Comparison of ENCODE assay signal across 8 cellular contexts in genomic region chrX:66731398-66731797, GRCh38.
DNase-seq lines count a peak whose midpoint lies in the region; ATAC-seq, FAIRE-seq and TF ChIP-seq lines count a peak whose summit lies in the region.

No MANE protein-coding gene starts in this region.

- intact Hi-C loops in adrenal gland (cut with DNase I) (no loop called here), right lobe of liver (cut with DNase I) (no loop called here)

- H3K27me3 ChIP-seq in adrenal gland (no peaks in the 10 kb centered on the region), right lobe of liver (no peaks in the 10 kb centered on the region)

- 12 to 33% (median 18%) methylated on average over 2 of the region's 2 CpGs for WGBS in adrenal gland, 4 donors
- 19% methylated on average over 2 of the region's 2 CpGs for WGBS in right lobe of liver (ENCODE audit: insufficient coverage, low coverage, low lambda C conversion rate, missing lambda C conversion rate)

- peak; percentile 39 to 60 (median 54) for ATAC-seq in right lobe of liver
- ATAC-seq in esophagus mucosa: no peak

- DNase-seq in KBM-7 (peak; percentile 65), adrenal gland (no peak), right lobe of liver (no peak), cerebellum (ENCODE audit: low spot score) (no peak), GM19240 (ENCODE audit: insufficient read length, low spot score) (no peak)

- FAIRE-seq in A204.1 (lab: Jason Lieb, UNC): peak; percentile 84

- H3K4me1 ChIP-seq in adrenal gland (replicated peaks in 1 of 2): no peaks in the 10 kb centered on the region
- H3K4me1 ChIP-seq in right lobe of liver: no peaks in the 10 kb centered on the region

- in situ Hi-C loops in KBM-7 (cut with MboI; ENCODE audit: low pct_unique_long_range_greater_than_20kb, low sequenced_read_pairs): loop anchor here (25.0 kb wide), 1 partner anchor 1144 kb away; no protein-coding TSS in a partner anchor

- H3K36me3 ChIP-seq in adrenal gland (replicated peaks in 1 of 2) (no peaks in the 10 kb centered on the region), right lobe of liver (no peaks in the 10 kb centered on the region)

- TF ChIP-seq POLR2A in adrenal gland (IDR thresholded peaks at IDR 0.05) (no peak), right lobe of liver (IDR thresholded peaks at IDR 0.05) (no peak)

- H3K4me3 ChIP-seq in adrenal gland (no peak overlapping the region), right lobe of liver (no peak overlapping the region)

- TF ChIP-seq CTCF in GM12873 (IDR thresholded peaks at IDR 0.05; ENCODE audit: insufficient read depth, low read depth, low read length, missing control alignments) (peak; percentile 48), adrenal gland (IDR thresholded peaks at IDR 0.05) (peak in 4 of 6 experiments; percentile 34 to 44 (median 40)), right lobe of liver (IDR thresholded peaks at IDR 0.05) (peak; percentile 27 to 48 (median 36))

- H3K27ac ChIP-seq in adrenal gland: no peak overlapping the region
- no peak overlapping the region for H3K27ac ChIP-seq in right lobe of liver

- H3K9me3 ChIP-seq in adrenal gland (replicated peaks in 1 of 3) (no peaks in the 10 kb centered on the region), right lobe of liver (no peaks in the 10 kb centered on the region)
